14 cellular contexts compared by ENCODE assay signal in the genomic region with DNA sequence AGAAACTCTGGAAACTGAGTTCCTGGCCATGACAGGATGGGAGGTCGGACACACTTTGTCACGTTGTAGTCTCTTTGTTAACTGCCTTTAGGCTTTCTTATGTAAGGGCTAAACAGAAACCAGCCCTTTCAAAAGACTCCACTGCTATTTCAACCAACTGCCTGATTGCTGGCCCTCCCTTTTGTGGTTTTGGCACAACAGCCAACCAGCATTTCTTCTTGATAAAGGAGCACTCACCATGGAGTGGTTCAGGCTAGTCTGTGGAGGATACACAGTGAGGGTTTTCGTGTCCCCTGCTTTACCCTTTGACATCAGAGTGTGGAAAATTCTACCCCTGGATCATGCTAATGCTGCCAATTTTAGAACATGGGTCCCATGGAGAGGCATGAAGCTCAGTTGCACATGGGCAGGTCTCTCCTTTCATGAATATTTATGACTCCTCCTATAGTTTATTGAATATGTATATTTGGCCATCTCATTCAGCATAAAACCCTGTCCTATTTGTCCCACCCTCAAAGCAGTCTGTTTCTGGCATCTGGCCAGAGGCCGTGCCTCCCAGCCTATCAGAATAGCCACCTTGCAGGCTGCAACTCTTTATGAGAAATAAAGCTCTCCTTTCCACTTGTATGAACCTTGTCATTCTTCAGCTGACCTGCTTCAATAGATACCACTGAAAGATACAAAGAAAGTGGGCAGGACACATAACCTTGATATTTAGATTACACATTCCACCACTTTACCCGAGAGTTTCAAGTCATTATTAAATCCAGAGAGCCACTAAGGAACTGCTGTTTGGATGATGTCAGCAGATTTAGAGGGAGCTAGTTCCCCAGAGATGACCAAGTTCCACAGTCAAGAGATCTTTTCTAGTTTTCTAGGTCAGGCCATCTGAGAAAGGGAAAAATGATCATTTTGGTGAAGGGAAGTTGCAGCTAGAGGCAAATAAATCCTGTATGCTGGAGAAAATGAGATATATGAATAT.
DNase-seq lines count a peak whose midpoint lies in the region; TF ChIP-seq lines count a peak whose summit lies in the region.
"Had no signal": no experiment of that assay in that cellular context is flagged by ENCODE, and none has a peak within 500 bp of the region (broad histone marks: within the 10 kb centered on the region; RNA-seq: fewer than 3 reads in every experiment).

No MANE protein-coding gene starts in this region.

- H3K4me2 ChIP-seq in fibroblast of lung (ENCODE audit: extremely low read depth, insufficient read depth, low read length): no peak overlapping the region

- no peak overlapping the region for H3K27ac ChIP-seq in fibroblast of lung (ENCODE audit: insufficient read depth, low read length)
- no peak overlapping the region for H3K27ac ChIP-seq in ovary
- H3K27ac ChIP-seq: coronary artery, parathyroid adenoma had no signal

- no peaks in the 10 kb centered on the region for H3K79me2 ChIP-seq in fibroblast of lung (ENCODE audit: control insufficient read depth, insufficient read depth, low read length)
- H3K79me2 ChIP-seq: parathyroid adenoma had no signal

- no peak overlapping the region for H2AFZ ChIP-seq in fibroblast of lung (ENCODE audit: low read length)
- H2AFZ ChIP-seq: parathyroid adenoma had no signal

- H3K4me3 ChIP-seq in fibroblast of lung (replicated peaks in 1 of 4; ENCODE audit: control extremely low read depth in 1 of 4, insufficient read depth in 1 of 4, low read depth in 3 of 4, low read length in 4 of 4) (no peak overlapping the region), ovary (no peak overlapping the region)
- H3K4me3 ChIP-seq: coronary artery had no signal

- DNase-seq in NCI-H748 (lab: John Stamatoyannopoulos, UW; ENCODE audit: unreplicated experiment) (peak; percentile 18), NCI-H748 treated with DMSO at 0.1 percent for 48 hours (lab: John Stamatoyannopoulos, UW) (no peak), NCI-H226 (peak; percentile 93), fibroblast of lung (ENCODE audit: low read depth in 2 of 2) (peak; percentile 0 to 69), stromal cell of bone marrow (ENCODE audit: low read depth) (peak; percentile 30), ovary (no peak), NCI-H345 (lab: John Stamatoyannopoulos, UW) (no peak)
- DNase-seq in activated CD8-positive, alpha-beta memory T cell treated with anti-CD3 and anti-CD28 coated beads, Interleukin-2, amount 50 U/mL, for 4 hours: no peak
- DNase-seq: activated naive CD4-positive, alpha-beta T cell treated with anti-CD3 and anti-CD28 coated beads for 36 hours; NCI-H446 treated with DMSO at 0.1 percent for 48 hours; stimulated activated CD4-positive, alpha-beta T cell treated with anti-CD3 and anti-CD28 coated beads, Interleukin-2, amount 100 ng/mL, for 48 hours; stimulated activated naive CD8-positive, alpha-beta T cell treated with anti-CD3 and anti-CD28 coated beads, Interleukin-15, Interleukin-2, amounts not matched to agents 100 U/mL and 50 U/mL, for 24 hours had no signal

- no peaks in the 10 kb centered on the region for H3K4me1 ChIP-seq in fibroblast of lung (ENCODE audit: control insufficient read depth, extremely low read depth, insufficient read depth, low read length)
- H3K4me1 ChIP-seq in ovary (ENCODE audit: insufficient read depth): no peaks in the 10 kb centered on the region
- H3K4me1 ChIP-seq: parathyroid adenoma had no signal

- TF ChIP-seq POLR2A in ovary (IDR thresholded peaks at IDR 0.05): no peak

- H3K36me3 ChIP-seq in fibroblast of lung (ENCODE audit: control insufficient read depth, insufficient read depth, low read length): no peaks in the 10 kb centered on the region
- H3K36me3 ChIP-seq in ovary: no peaks in the 10 kb centered on the region

- H3K9ac ChIP-seq in fibroblast of lung (ENCODE audit: insufficient read depth, low read length): no peak overlapping the region
- H3K9ac ChIP-seq: parathyroid adenoma had no signal

- H4K20me1 ChIP-seq in fibroblast of lung (ENCODE audit: control insufficient read depth, extremely low read depth, insufficient read depth, low read length): no peaks in the 10 kb centered on the region

- H3K9me3 ChIP-seq in fibroblast of lung (ENCODE audit: control insufficient read depth, insufficient read depth, low read depth, low read length) (no peaks in the 10 kb centered on the region), ovary (no peaks in the 10 kb centered on the region)

- TF ChIP-seq CTCF in fibroblast of lung (conservative IDR thresholded peaks at IDR 0.05 in 1 of 2, IDR thresholded peaks at IDR 0.05 in 1 of 2; ENCODE audit: low read depth in 1 of 2, low read length in 2 of 2): no peak
- no peak for TF ChIP-seq CTCF in ovary (IDR thresholded peaks at IDR 0.05)

- no peak for TF ChIP-seq EP300 in ovary (IDR thresholded peaks at IDR 0.05)

- WGBS in ovary, 3 donors: 20 to 30% (median 29%) methylated on average over 5 of the region's 5 CpGs

- intact Hi-C loops in ovary (cut with DNase I): no loop called here

- H3K27me3 ChIP-seq in fibroblast of lung (ENCODE audit: control insufficient read depth, insufficient read depth, low read length) (no peaks in the 10 kb centered on the region), ovary (no peaks in the 10 kb centered on the region)

Comparison
In these comparisons a context has a peak if more than half of its experiments do, and no peak if none do; other contexts are left out.
1. DNase-seq: peak in NCI-H748 (single experiment), NCI-H226 (single experiment), fibroblast of lung (2 of 2) and stromal cell of bone marrow (single experiment); none in NCI-H748 treated with DMSO at 0.1 percent for 48 hours (single experiment), ovary (0 of 5), activated CD8-positive, alpha-beta memory T cell treated with anti-CD3 and anti-CD28 coated beads, Interleukin-2, amount 50 U/mL, for 4 hours (single experiment) and NCI-H345 (single experiment).